13 cellular contexts compared by ENCODE assay signal in the genomic region with DNA sequence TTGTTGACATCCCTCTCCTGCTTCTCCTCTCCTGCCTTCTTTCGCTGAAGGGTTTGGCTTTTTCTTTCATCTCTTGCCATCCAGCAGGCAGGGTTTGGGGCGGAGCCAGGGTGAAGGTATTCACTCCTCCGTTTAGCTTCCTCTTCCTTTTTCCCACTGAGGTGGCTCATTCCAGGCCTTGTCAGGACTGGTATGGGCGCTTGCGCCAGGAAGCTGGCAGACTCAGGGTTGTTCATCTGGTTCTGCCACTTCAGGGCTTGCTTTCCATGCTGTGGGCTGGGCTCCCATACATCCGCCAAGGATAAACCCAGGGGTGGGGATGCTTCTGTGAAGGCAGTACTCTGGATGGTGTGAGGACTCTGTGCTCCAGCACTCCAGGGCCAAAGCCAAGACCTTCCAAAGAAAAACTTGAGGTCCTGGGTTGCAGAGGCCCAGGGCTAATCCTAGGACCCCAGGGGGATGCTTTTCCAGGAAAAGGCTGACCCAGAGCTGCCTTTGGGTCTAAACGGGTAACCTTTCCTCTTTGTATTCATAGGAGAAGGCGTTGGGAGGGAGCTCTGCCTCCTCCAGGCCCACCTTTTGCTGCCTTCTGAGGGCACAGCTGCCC. TPM values are rescaled to one million over a fixed set of nuclear protein-coding genes. Genes with fewer than 3 reads are reported as not detected.
DNase-seq lines count a peak whose midpoint lies in the region; ATAC-seq, FAIRE-seq and TF ChIP-seq lines count a peak whose summit lies in the region.
"Had no signal": no experiment of that assay in that cellular context is flagged by ENCODE, and none has a peak within 500 bp of the region (broad histone marks: within the 10 kb centered on the region; RNA-seq: fewer than 3 reads in every experiment).

No MANE protein-coding gene starts in this region.

- H3K79me2 ChIP-seq in HCT116 (ENCODE audit: insufficient read depth, low read length) = no peaks in the 10 kb centered on the region
- H3K79me2 ChIP-seq in PC-9 (ENCODE audit: low read depth) = peaks cover 8% of the 10 kb centered on the region

- H3K27me3 ChIP-seq in HCT116 (ENCODE audit: insufficient read depth, low read length) = no peaks in the 10 kb centered on the region
- no peaks in the 10 kb centered on the region for H3K27me3 ChIP-seq in PC-9 (ENCODE audit: insufficient read depth, low read depth)
- H3K27me3 ChIP-seq in stomach = no peaks in the 10 kb centered on the region
- H3K27me3 ChIP-seq: right lobe of liver had no signal

- H4K20me1 ChIP-seq in HCT116 (ENCODE audit: insufficient read depth) (no peaks in the 10 kb centered on the region), PC-9 (ENCODE audit: insufficient read depth) (no peaks in the 10 kb centered on the region)

- ATAC-seq in HCT116 (peak; percentile 68), GM19324 (IDR thresholded peaks at IDR 0.05; ENCODE audit: low FRiP score, unreplicated experiment) (no peak)
- ATAC-seq: activated CD8-positive, alpha-beta memory T cell treated with anti-CD3 and anti-CD28 coated beads, Interleukin-2, amount 10 ng/mL, durations not matched to agents 7 days and 5 days had no signal

- H3K36me3 ChIP-seq in HCT116 (ENCODE audit: control insufficient read depth in 1 of 2, insufficient read depth in 2 of 2, low read length in 2 of 2) (no peaks in the 10 kb centered on the region), PC-9 (ENCODE audit: low read depth) (no peaks in the 10 kb centered on the region), kidney (ENCODE audit: control insufficient read depth in 1 of 2, insufficient read depth in 2 of 2, low read length in 2 of 2) (no peaks in the 10 kb centered on the region), stomach (no peaks in the 10 kb centered on the region)
- H3K36me3 ChIP-seq: right lobe of liver had no signal

- H3K27ac ChIP-seq in HCT116 (ENCODE audit: low read depth, low read length) = no peak overlapping the region
- H3K27ac ChIP-seq in PC-9 = peak overlapping the region; percentile 74
- H3K27ac ChIP-seq in kidney (ENCODE audit: low read depth in 2 of 2, low read length in 2 of 2) = peak overlapping the region in 1 of 2 donors; percentile 67
- peak overlapping the region; percentile 60 to 87 (median 67) for H3K27ac ChIP-seq in stomach
- H3K27ac ChIP-seq: KMS-11, right lobe of liver had no signal

- H3K9me2 ChIP-seq in HCT116 (ENCODE audit: insufficient read depth) = no peaks in the 10 kb centered on the region; the same call in 1 of the 2 replicates
- no peaks in the 10 kb centered on the region for H3K9me2 ChIP-seq in PC-9 (ENCODE audit: insufficient read depth)

- WGBS in stomach, 5 donors = 25 to 41% (median 26%) methylated on average over 8 of the region's 8 CpGs

- POLR2A ChIA-PET in HCT116 (lab: Charles Lee) (no interaction called here), PC-9 (lab: Charles Lee; ENCODE audit: unreplicated experiment) (interaction anchor here (0.6 to 1.1 kb wide), 6 partner anchors 18 to 143 kb away, joined by 3 to 5 read pairs (median 4); no protein-coding TSS in a partner anchor)

- no peaks in the 10 kb centered on the region for H3K9me3 ChIP-seq in HCT116 (ENCODE audit: control insufficient read depth in 1 of 2, insufficient read depth in 1 of 2, low read depth in 1 of 2, low read length in 2 of 2)
- no peaks in the 10 kb centered on the region for H3K9me3 ChIP-seq in PC-9 (ENCODE audit: insufficient read depth, low read depth)
- no peaks in the 10 kb centered on the region for H3K9me3 ChIP-seq in kidney (ENCODE audit: control insufficient read depth in 1 of 2, low read length in 2 of 2)
- no peaks in the 10 kb centered on the region for H3K9me3 ChIP-seq in stomach
- H3K9me3 ChIP-seq: right lobe of liver had no signal

- H3K4me1 ChIP-seq in HCT116 (ENCODE audit: control insufficient read depth in 1 of 2, insufficient read depth in 2 of 2, low read length in 2 of 2) (peaks cover 27 to 29% of the 10 kb centered on the region in 2 experiments), PC-9 (replicated peaks; ENCODE audit: insufficient read depth) (peaks cover 45% of the 10 kb centered on the region), kidney (ENCODE audit: control insufficient read depth in 1 of 2, insufficient read depth in 1 of 2, low read depth in 1 of 2, low read length in 2 of 2) (peaks cover 4 to 5% of the 10 kb centered on the region in 2 donors), stomach (peaks cover 11 to 21% (median 17%) of the 10 kb centered on the region in 4 donors)

- no peak overlapping the region for H3K9ac ChIP-seq in HCT116 (ENCODE audit: low read length)
- H3K9ac ChIP-seq in kidney (ENCODE audit: low read length in 2 of 2) = no peak overlapping the region
- H3K9ac ChIP-seq: KMS-11 had no signal

- peak overlapping the region; percentile 36 for H2AFZ ChIP-seq in HCT116 (ENCODE audit: low read depth, low read length, poor library complexity, severe bottlenecking)
- H2AFZ ChIP-seq in PC-9 = no peak overlapping the region

- DNase-seq in HCT116 (ENCODE audit: low read depth, low spot score) (no peak), PC-9 (peak; percentile 97 to 98), kidney (peak; percentile 84), stomach (peak; percentile 97), GM03348 (ENCODE audit: low spot score) (no peak), CD1c-positive myeloid dendritic cell (ENCODE audit: extremely low spot score) (no peak)
- DNase-seq: activated CD8-positive, alpha-beta memory T cell treated with anti-CD3 and anti-CD28 coated beads, Interleukin-2, amount 10 ng/mL, durations not matched to agents 7 days and 5 days; NCI-H524 treated with DMSO at 0.1 percent for 48 hours; right lobe of liver; T-helper 2 cell had no signal

- RAD21 ChIA-PET in HCT116 (lab: Charles Lee; ENCODE audit: low non-redundant PET in 1 of 2, low total read pairs in 2 of 2, uncharacterized antibody in 2 of 2, unreplicated experiment in 2 of 2) = no interaction called here

- CTCF ChIA-PET in HCT116 (lab: Charles Lee) (interaction anchor here (0.8 to 1.9 kb wide), 4 partner anchors 64 to 92 kb away, joined by 3 to 6 read pairs (median 3); no protein-coding TSS in a partner anchor), PC-9 (lab: Charles Lee) (interaction anchor here (1.2 to 1.3 kb wide), 2 partner anchors 43 to 45 kb away, joined by 3 to 27 read pairs; no protein-coding TSS in a partner anchor)

- no peak for TF ChIP-seq EP300 in stomach (IDR thresholded peaks at IDR 0.05)

- TF ChIP-seq POLR2A in HCT116 (IDR thresholded peaks at IDR 0.05; ENCODE audit: borderline replicate concordance, extremely low read depth, insufficient read depth, insufficient read length) (no peak), stomach (IDR thresholded peaks at IDR 0.05) (no peak)

- TF ChIP-seq CTCF in HCT116 (IDR thresholded peaks at IDR 0.05 in 2 of 3, conservative IDR thresholded peaks at IDR 0.05 in 1 of 3; ENCODE audit: borderline replicate concordance in 1 of 3, insufficient read depth in 1 of 3, low read depth in 2 of 3, low read length in 2 of 3) (no peak), PC-9 (conservative IDR thresholded peaks at IDR 0.05) (no peak), kidney (IDR thresholded peaks at IDR 0.05; ENCODE audit: borderline replicate concordance, extremely low read depth, insufficient read depth) (no peak), stomach (IDR thresholded peaks at IDR 0.05) (no peak)

- no peak for TF ChIP-seq RAD21 in HCT116 (IDR thresholded peaks at IDR 0.05; ENCODE audit: low read depth)

- no peak overlapping the region for H3K4me3 ChIP-seq in HCT116 (replicated peaks in 1 of 2; ENCODE audit: low read depth in 1 of 2, low read length in 2 of 2)
- H3K4me3 ChIP-seq in PC-9 = no peak overlapping the region; the same call in 1 of the 2 replicates
- H3K4me3 ChIP-seq in kidney (ENCODE audit: low read length in 2 of 2) = no peak overlapping the region
- no peak overlapping the region for H3K4me3 ChIP-seq in stomach
- H3K4me3 ChIP-seq: right lobe of liver had no signal

- peaks cover 9% of the 10 kb centered on the region; the same call in 1 of the 2 replicates for H3F3A ChIP-seq in PC-9 (ENCODE audit: insufficient read depth, low read depth)

- H3K4me2 ChIP-seq in HCT116 (ENCODE audit: low read length) = peak overlapping the region; percentile 52
- H3K4me2 ChIP-seq in PC-9 = peak overlapping the region; percentile 73
- H3K4me2 ChIP-seq: KMS-11 had no signal

- no peak for FAIRE-seq in kidney (lab: Jason Lieb, UNC)
- FAIRE-seq: astrocyte had no signal

- BruUV-seq in HCT116 (replicated peaks; lab: Mats Ljungman, UMichigan) (no TSS peak), PC-9 (replicated peaks; lab: Mats Ljungman, UMichigan) (no TSS peak)

- intact Hi-C loops in HCT116 (cut with micrococcal nuclease) (no loop called here), PC-9 (cut with micrococcal nuclease; ENCODE audit: unreplicated experiment) (loop anchor here (1.0 kb wide), 2 partner anchors 45 to 90 kb away; no protein-coding TSS in a partner anchor), kidney (cut with DNase I) (no loop called here), stomach (cut with DNase I; ENCODE audit: low total_unique reads) (no loop called here)

TF ChIP-seq in HCT116, 20 proteins besides CTCF, POLR2A, EP300 and RAD21:
- TF ChIP-seq POLR2AphosphoS5 (IDR thresholded peaks at IDR 0.05; ENCODE audit: low read depth, low read length) = peak; percentile 30; the same call in 1 of the 2 replicates
- TF ChIP-seq, protein P1, sequence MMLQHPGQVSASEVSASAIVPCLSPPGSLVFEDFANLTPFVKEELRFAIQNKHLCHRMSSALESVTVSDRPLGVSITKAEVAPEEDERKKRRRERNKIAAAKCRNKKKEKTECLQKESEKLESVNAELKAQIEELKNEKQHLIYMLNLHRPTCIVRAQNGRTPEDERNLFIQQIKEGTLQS (IDR thresholded peaks at IDR 0.05) = no peak
- TF ChIP-seq, protein P2, sequence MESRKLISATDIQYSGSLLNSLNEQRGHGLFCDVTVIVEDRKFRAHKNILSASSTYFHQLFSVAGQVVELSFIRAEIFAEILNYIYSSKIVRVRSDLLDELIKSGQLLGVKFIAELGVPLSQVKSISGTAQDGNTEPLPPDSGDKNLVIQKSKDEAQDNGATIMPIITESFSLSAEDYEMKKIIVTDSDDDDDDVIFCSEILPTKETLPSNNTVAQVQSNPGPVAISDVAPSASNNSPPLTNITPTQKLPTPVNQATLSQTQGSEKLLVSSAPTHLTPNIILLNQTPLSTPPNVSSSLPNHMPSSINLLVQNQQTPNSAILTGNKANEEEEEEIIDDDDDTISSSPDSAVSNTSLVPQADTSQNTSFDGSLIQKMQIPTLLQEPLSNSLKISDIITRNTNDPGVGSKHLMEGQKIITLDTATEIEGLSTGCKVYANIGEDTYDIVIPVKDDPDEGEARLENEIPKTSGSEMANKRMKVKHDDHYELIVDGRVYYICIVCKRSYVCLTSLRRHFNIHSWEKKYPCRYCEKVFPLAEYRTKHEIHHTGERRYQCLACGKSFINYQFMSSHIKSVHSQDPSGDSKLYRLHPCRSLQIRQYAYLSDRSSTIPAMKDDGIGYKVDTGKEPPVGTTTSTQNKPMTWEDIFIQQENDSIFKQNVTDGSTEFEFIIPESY (IDR thresholded peaks at IDR 0.05; ENCODE audit: extremely low read depth, insufficient replicate concordance, low read length) = peak; percentile 16
TF ChIP-seq in HCT116: peak in this region for 2.

RNA-seq across cellular contexts. Expression of a gene that starts 7.7 kb away (rescaled TPM):
- total RNA-seq in HCT116 (2021; ENCODE audit: unreplicated experiment) (54.0 TPM), PC-9 (2021) (147 and 221 TPM in 2 replicates), kidney (83.5 TPM), stomach (100 to 1,000 TPM in 1 of 5 donors, 10 to 100 TPM in 4; 29.3 to 782 (median 54.9) TPM)
- 17.8 and 19.7 TPM in 2 replicates for polyA plus RNA-seq in HCT116 (2012)
- polyA plus RNA-seq in kidney (ENCODE audit: insufficient read depth, low read depth, low replicate concordance) (19.5 TPM), stomach (10 to 100 TPM; 10.6 to 16.6 (median 13.8) TPM)
- total RNA-seq: activated CD8-positive, alpha-beta memory T cell treated with anti-CD3 and anti-CD28 coated beads, Interleukin-2, amount 10 ng/mL, durations not matched to agents 7 days and 5 days had no signal

Comparison
In these comparisons a context has a peak if more than half of its experiments do, and no peak if none do; other contexts are left out.
1. DNase-seq: peak in PC-9 (2 of 2), kidney (single experiment) and stomach (single experiment); none in HCT116 (single experiment), GM03348 (single experiment) and CD1c-positive myeloid dendritic cell (single experiment).